ENCODE assay signal across 1 cellular context in the genomic region with DNA sequence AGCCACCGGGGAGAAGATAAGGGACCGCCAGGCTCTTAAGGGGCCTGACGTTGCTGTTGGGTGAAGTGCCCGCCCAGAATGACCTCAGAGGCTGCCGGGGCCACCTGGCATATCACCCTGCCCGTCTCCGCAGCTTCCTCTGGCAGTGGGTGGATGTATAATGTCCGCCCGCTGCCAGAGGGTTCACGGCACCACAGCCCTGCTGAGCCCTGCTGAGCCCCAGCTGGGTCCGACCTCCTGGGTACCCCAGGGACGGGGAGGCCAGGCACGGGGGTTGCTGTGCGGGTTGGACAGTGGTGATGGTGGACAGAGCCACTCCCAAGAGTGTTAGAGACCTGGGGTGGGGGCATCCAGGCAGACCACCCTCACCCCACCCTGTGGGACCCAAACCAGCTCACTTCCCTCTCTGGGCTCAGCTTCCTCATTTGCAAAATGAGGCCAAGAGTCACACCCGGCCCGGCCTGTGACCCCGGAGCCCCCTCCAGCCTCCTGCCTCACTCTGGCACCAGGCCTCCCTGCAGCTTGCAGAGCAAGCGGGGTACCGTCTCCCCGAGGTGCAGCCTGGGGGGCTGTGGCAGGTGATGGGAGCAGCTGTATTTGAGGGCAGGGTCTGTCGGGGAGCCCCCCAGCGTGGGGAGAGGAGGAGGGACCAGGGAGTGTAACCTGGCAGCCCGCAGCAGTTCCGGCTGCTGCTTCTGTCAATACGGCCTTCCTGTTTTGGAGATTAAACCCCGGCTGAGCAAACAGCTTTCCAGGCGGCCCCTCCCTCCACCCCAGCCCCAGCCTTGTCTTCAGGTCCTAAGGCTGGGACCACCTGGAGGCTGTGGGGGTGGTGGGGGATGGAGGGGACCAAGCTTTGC.
TF ChIP-seq lines count a peak whose summit lies in the region.

No MANE protein-coding gene starts in this region.

TF ChIP-seq in HepG2, 621 proteins besides CTCF, POLR2A, EP300 and RAD21 (continued from another document and continues in another):
- TF ChIP-seq, protein P1, sequence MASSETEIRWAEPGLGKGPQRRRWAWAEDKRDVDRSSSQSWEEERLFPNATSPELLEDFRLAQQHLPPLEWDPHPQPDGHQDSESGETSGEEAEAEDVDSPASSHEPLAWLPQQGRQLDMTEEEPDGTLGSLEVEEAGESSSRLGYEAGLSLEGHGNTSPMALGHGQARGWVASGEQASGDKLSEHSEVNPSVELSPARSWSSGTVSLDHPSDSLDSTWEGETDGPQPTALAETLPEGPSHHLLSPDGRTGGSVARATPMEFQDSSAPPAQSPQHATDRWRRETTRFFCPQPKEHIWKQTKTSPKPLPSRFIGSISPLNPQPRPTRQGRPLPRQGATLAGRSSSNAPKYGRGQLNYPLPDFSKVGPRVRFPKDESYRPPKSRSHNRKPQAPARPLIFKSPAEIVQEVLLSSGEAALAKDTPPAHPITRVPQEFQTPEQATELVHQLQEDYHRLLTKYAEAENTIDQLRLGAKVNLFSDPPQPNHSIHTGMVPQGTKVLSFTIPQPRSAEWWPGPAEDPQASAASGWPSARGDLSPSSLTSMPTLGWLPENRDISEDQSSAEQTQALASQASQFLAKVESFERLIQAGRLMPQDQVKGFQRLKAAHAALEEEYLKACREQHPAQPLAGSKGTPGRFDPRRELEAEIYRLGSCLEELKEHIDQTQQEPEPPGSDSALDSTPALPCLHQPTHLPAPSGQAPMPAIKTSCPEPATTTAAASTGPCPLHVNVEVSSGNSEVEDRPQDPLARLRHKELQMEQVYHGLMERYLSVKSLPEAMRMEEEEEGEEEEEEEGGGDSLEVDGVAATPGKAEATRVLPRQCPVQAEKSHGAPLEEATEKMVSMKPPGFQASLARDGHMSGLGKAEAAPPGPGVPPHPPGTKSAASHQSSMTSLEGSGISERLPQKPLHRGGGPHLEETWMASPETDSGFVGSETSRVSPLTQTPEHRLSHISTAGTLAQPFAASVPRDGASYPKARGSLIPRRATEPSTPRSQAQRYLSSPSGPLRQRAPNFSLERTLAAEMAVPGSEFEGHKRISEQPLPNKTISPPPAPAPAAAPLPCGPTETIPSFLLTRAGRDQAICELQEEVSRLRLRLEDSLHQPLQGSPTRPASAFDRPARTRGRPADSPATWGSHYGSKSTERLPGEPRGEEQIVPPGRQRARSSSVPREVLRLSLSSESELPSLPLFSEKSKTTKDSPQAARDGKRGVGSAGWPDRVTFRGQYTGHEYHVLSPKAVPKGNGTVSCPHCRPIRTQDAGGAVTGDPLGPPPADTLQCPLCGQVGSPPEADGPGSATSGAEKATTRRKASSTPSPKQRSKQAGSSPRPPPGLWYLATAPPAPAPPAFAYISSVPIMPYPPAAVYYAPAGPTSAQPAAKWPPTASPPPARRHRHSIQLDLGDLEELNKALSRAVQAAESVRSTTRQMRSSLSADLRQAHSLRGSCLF (CRISPR knock-in tag; IDR thresholded peaks at IDR 0.05; ENCODE audit: borderline replicate concordance): no peak
- TF ChIP-seq KLF15 (CRISPR knock-in tag; IDR thresholded peaks at IDR 0.05; ENCODE audit: borderline replicate concordance) (no peak), U2AF2 (IDR thresholded peaks at IDR 0.05; ENCODE audit: low read depth, low read length) (no peak), THAP11 (CRISPR knock-in tag; IDR thresholded peaks at IDR 0.05) (peak; percentile 25; the same call in 1 of the 2 replicates), MTF2 (CRISPR knock-in tag; IDR thresholded peaks at IDR 0.05; ENCODE audit: borderline replicate concordance) (0 out of 2 replicates have a peak, but pooled peaks have one; percentile 17), HIVEP1 (CRISPR knock-in tag; IDR thresholded peaks at IDR 0.05) (no peak), TBX2 (CRISPR knock-in tag; IDR thresholded peaks at IDR 0.05; ENCODE audit: borderline replicate concordance) (no peak; the same call in 1 of the 2 replicates), ZNF431 (CRISPR knock-in tag; IDR thresholded peaks at IDR 0.05; ENCODE audit: borderline replicate concordance, low read depth) (no peak), ZBTB38 (CRISPR knock-in tag; IDR thresholded peaks at IDR 0.05) (no peak), CHCHD3 (CRISPR knock-in tag; IDR thresholded peaks at IDR 0.05) (no peak), ZNF572 (CRISPR knock-in tag; IDR thresholded peaks at IDR 0.05) (no peak; the same call in 1 of the 2 replicates), PHB2 (IDR thresholded peaks at IDR 0.05; ENCODE audit: partially characterized antibody) (no peak), HDAC2 (CRISPR knock-in tag; IDR thresholded peaks at IDR 0.05) (peak; percentile 67; the same call in 1 of the 2 replicates)
- TF ChIP-seq, protein P2, sequence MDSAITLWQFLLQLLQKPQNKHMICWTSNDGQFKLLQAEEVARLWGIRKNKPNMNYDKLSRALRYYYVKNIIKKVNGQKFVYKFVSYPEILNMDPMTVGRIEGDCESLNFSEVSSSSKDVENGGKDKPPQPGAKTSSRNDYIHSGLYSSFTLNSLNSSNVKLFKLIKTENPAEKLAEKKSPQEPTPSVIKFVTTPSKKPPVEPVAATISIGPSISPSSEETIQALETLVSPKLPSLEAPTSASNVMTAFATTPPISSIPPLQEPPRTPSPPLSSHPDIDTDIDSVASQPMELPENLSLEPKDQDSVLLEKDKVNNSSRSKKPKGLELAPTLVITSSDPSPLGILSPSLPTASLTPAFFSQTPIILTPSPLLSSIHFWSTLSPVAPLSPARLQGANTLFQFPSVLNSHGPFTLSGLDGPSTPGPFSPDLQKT (CRISPR knock-in tag; IDR thresholded peaks at IDR 0.05; ENCODE audit: borderline replicate concordance): no peak
- TF ChIP-seq, protein P3, sequence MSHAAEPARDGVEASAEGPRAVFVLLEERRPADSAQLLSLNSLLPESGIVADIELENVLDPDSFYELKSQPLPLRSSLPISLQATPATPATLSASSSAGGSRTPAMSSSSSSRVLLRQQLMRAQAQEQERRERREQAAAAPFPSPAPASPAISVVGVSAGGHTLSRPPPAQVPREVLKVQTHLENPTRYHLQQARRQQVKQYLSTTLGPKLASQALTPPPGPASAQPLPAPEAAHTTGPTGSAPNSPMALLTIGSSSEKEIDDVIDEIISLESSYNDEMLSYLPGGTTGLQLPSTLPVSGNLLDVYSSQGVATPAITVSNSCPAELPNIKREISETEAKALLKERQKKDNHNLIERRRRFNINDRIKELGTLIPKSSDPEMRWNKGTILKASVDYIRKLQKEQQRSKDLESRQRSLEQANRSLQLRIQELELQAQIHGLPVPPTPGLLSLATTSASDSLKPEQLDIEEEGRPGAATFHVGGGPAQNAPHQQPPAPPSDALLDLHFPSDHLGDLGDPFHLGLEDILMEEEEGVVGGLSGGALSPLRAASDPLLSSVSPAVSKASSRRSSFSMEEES (CRISPR knock-in tag; IDR thresholded peaks at IDR 0.05): peak; percentile 26; the same call in 1 of the 2 replicates
- TF ChIP-seq, protein P4, sequence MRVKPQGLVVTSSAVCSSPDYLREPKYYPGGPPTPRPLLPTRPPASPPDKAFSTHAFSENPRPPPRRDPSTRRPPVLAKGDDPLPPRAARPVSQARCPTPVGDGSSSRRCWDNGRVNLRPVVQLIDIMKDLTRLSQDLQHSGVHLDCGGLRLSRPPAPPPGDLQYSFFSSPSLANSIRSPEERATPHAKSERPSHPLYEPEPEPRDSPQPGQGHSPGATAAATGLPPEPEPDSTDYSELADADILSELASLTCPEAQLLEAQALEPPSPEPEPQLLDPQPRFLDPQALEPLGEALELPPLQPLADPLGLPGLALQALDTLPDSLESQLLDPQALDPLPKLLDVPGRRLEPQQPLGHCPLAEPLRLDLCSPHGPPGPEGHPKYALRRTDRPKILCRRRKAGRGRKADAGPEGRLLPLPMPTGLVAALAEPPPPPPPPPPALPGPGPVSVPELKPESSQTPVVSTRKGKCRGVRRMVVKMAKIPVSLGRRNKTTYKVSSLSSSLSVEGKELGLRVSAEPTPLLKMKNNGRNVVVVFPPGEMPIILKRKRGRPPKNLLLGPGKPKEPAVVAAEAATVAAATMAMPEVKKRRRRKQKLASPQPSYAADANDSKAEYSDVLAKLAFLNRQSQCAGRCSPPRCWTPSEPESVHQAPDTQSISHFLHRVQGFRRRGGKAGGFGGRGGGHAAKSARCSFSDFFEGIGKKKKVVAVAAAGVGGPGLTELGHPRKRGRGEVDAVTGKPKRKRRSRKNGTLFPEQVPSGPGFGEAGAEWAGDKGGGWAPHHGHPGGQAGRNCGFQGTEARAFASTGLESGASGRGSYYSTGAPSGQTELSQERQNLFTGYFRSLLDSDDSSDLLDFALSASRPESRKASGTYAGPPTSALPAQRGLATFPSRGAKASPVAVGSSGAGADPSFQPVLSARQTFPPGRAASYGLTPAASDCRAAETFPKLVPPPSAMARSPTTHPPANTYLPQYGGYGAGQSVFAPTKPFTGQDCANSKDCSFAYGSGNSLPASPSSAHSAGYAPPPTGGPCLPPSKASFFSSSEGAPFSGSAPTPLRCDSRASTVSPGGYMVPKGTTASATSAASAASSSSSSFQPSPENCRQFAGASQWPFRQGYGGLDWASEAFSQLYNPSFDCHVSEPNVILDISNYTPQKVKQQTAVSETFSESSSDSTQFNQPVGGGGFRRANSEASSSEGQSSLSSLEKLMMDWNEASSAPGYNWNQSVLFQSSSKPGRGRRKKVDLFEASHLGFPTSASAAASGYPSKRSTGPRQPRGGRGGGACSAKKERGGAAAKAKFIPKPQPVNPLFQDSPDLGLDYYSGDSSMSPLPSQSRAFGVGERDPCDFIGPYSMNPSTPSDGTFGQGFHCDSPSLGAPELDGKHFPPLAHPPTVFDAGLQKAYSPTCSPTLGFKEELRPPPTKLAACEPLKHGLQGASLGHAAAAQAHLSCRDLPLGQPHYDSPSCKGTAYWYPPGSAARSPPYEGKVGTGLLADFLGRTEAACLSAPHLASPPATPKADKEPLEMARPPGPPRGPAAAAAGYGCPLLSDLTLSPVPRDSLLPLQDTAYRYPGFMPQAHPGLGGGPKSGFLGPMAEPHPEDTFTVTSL (CRISPR knock-in tag; IDR thresholded peaks at IDR 0.05; ENCODE audit: borderline replicate concordance): no peak; the same call in 1 of the 2 replicates
- TF ChIP-seq, protein P5, sequence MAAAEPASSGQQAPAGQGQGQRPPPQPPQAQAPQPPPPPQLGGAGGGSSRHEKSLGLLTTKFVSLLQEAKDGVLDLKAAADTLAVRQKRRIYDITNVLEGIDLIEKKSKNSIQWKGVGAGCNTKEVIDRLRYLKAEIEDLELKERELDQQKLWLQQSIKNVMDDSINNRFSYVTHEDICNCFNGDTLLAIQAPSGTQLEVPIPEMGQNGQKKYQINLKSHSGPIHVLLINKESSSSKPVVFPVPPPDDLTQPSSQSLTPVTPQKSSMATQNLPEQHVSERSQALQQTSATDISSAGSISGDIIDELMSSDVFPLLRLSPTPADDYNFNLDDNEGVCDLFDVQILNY (CRISPR knock-in tag; conservative IDR thresholded peaks at IDR 0.05): no peak
- TF ChIP-seq, protein P6, sequence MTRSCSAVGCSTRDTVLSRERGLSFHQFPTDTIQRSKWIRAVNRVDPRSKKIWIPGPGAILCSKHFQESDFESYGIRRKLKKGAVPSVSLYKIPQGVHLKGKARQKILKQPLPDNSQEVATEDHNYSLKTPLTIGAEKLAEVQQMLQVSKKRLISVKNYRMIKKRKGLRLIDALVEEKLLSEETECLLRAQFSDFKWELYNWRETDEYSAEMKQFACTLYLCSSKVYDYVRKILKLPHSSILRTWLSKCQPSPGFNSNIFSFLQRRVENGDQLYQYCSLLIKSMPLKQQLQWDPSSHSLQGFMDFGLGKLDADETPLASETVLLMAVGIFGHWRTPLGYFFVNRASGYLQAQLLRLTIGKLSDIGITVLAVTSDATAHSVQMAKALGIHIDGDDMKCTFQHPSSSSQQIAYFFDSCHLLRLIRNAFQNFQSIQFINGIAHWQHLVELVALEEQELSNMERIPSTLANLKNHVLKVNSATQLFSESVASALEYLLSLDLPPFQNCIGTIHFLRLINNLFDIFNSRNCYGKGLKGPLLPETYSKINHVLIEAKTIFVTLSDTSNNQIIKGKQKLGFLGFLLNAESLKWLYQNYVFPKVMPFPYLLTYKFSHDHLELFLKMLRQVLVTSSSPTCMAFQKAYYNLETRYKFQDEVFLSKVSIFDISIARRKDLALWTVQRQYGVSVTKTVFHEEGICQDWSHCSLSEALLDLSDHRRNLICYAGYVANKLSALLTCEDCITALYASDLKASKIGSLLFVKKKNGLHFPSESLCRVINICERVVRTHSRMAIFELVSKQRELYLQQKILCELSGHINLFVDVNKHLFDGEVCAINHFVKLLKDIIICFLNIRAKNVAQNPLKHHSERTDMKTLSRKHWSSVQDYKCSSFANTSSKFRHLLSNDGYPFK (CRISPR knock-in tag; IDR thresholded peaks at IDR 0.05; ENCODE audit: borderline replicate concordance): peak; percentile 58; the same call in 1 of the 2 replicates
- TF ChIP-seq, protein P7, sequence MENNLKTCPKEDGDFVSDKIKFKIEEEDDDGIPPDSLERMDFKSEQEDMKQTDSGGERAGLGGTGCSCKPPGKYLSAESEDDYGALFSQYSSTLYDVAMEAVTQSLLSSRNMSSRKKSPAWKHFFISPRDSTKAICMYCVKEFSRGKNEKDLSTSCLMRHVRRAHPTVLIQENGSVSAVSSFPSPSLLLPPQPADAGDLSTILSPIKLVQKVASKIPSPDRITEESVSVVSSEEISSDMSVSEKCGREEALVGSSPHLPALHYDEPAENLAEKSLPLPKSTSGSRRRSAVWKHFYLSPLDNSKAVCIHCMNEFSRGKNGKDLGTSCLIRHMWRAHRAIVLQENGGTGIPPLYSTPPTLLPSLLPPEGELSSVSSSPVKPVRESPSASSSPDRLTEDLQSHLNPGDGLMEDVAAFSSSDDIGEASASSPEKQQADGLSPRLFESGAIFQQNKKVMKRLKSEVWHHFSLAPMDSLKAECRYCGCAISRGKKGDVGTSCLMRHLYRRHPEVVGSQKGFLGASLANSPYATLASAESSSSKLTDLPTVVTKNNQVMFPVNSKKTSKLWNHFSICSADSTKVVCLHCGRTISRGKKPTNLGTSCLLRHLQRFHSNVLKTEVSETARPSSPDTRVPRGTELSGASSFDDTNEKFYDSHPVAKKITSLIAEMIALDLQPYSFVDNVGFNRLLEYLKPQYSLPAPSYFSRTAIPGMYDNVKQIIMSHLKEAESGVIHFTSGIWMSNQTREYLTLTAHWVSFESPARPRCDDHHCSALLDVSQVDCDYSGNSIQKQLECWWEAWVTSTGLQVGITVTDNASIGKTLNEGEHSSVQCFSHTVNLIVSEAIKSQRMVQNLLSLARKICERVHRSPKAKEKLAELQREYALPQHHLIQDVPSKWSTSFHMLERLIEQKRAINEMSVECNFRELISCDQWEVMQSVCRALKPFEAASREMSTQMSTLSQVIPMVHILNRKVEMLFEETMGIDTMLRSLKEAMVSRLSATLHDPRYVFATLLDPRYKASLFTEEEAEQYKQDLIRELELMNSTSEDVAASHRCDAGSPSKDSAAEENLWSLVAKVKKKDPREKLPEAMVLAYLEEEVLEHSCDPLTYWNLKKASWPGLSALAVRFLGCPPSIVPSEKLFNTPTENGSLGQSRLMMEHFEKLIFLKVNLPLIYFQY (CRISPR knock-in tag; IDR thresholded peaks at IDR 0.05; ENCODE audit: borderline replicate concordance): 0 out of 2 replicates have a peak, but pooled peaks have one; percentile 24
- TF ChIP-seq, protein P8, sequence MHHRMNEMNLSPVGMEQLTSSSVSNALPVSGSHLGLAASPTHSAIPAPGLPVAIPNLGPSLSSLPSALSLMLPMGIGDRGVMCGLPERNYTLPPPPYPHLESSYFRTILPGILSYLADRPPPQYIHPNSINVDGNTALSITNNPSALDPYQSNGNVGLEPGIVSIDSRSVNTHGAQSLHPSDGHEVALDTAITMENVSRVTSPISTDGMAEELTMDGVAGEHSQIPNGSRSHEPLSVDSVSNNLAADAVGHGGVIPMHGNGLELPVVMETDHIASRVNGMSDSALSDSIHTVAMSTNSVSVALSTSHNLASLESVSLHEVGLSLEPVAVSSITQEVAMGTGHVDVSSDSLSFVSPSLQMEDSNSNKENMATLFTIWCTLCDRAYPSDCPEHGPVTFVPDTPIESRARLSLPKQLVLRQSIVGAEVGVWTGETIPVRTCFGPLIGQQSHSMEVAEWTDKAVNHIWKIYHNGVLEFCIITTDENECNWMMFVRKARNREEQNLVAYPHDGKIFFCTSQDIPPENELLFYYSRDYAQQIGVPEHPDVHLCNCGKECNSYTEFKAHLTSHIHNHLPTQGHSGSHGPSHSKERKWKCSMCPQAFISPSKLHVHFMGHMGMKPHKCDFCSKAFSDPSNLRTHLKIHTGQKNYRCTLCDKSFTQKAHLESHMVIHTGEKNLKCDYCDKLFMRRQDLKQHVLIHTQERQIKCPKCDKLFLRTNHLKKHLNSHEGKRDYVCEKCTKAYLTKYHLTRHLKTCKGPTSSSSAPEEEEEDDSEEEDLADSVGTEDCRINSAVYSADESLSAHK (CRISPR knock-in tag; IDR thresholded peaks at IDR 0.05; ENCODE audit: borderline replicate concordance): no peak
